In genomic region chr7:47535033-47535703, GRCh38 we compare ENCODE assay signal across 1 cellular context.
TF ChIP-seq lines count a peak whose summit lies in the region.

No MANE protein-coding gene starts in this region.

TF ChIP-seq in HepG2, 621 proteins besides CTCF, POLR2A, EP300 and RAD21 (continued from another document and continues in another):
- TF ChIP-seq ZBTB4 (CRISPR knock-in tag; IDR thresholded peaks at IDR 0.05; ENCODE audit: borderline replicate concordance) (no peak), MAF1 (CRISPR knock-in tag; IDR thresholded peaks at IDR 0.05; ENCODE audit: borderline replicate concordance) (no peak), CHD4 (IDR thresholded peaks at IDR 0.05; ENCODE audit: borderline replicate concordance, low read length) (no peak; the same call in 1 of the 2 replicates), GZF1 (CRISPR knock-in tag; IDR thresholded peaks at IDR 0.05) (no peak; the same call in 1 of the 2 replicates), ZBTB7B (CRISPR knock-in tag; IDR thresholded peaks at IDR 0.05) (peak; percentile 63; the same call in 1 of the 2 replicates), CREB3 (CRISPR knock-in tag; IDR thresholded peaks at IDR 0.05) (no peak), SRF (IDR thresholded peaks at IDR 0.05; ENCODE audit: low read depth, low read length) (no peak), STAG1 (CRISPR knock-in tag; IDR thresholded peaks at IDR 0.05) (no peak), KMT2A (CRISPR knock-in tag; IDR thresholded peaks at IDR 0.05) (no peak), ZNF383 (CRISPR knock-in tag; IDR thresholded peaks at IDR 0.05; ENCODE audit: borderline replicate concordance) (no peak), ZNF251 (CRISPR knock-in tag; IDR thresholded peaks at IDR 0.05) (no peak), LCORL (IDR thresholded peaks at IDR 0.05) (no peak), LCORL (CRISPR knock-in tag; IDR thresholded peaks at IDR 0.05) (peak; percentile 13; the same call in 1 of the 2 replicates), RFX3 (CRISPR knock-in tag; IDR thresholded peaks at IDR 0.05) (no peak), ZNF3 (CRISPR knock-in tag; IDR thresholded peaks at IDR 0.05) (no peak), TFE3 (CRISPR knock-in tag; IDR thresholded peaks at IDR 0.05) (no peak), ZNF749 (CRISPR knock-in tag; IDR thresholded peaks at IDR 0.05; ENCODE audit: borderline replicate concordance) (no peak; the same call in 1 of the 2 replicates), PRDM4 (CRISPR knock-in tag; IDR thresholded peaks at IDR 0.05; ENCODE audit: borderline replicate concordance) (no peak), ZNF12 (CRISPR knock-in tag; IDR thresholded peaks at IDR 0.05) (no peak), TFDP2 (CRISPR knock-in tag; IDR thresholded peaks at IDR 0.05) (no peak), ZNF557 (CRISPR knock-in tag; IDR thresholded peaks at IDR 0.05) (no peak), JUND (CRISPR knock-in tag; IDR thresholded peaks at IDR 0.05) (no peak), TAF15 (IDR thresholded peaks at IDR 0.05; ENCODE audit: low read depth, low read length, poor library complexity, severe bottlenecking) (no peak), MEIS1 (CRISPR knock-in tag; IDR thresholded peaks at IDR 0.05; ENCODE audit: borderline replicate concordance) (0 out of 2 replicates have a peak, but pooled peaks have one; percentile 33), ZFP82 (CRISPR knock-in tag; IDR thresholded peaks at IDR 0.05; ENCODE audit: borderline replicate concordance) (no peak), IRF1 (CRISPR knock-in tag; IDR thresholded peaks at IDR 0.05; ENCODE audit: low read depth) (no peak), ZBTB26 (CRISPR knock-in tag; IDR thresholded peaks at IDR 0.05; ENCODE audit: borderline replicate concordance) (no peak), KIAA2018 (CRISPR knock-in tag; IDR thresholded peaks at IDR 0.05; ENCODE audit: borderline replicate concordance) (no peak), ZNF136 (CRISPR knock-in tag; IDR thresholded peaks at IDR 0.05; ENCODE audit: low read depth) (no peak), ZNF44 (CRISPR knock-in tag; IDR thresholded peaks at IDR 0.05) (no peak), ZSCAN30 (CRISPR knock-in tag; IDR thresholded peaks at IDR 0.05) (no peak), SALL1 (CRISPR knock-in tag; IDR thresholded peaks at IDR 0.05) (peak; percentile 97), TCF7 (IDR thresholded peaks at IDR 0.05; ENCODE audit: low read depth) (no peak; the same call in 1 of the 2 replicates), ZNF883 (CRISPR knock-in tag; IDR thresholded peaks at IDR 0.05; ENCODE audit: not compliant biosample characterization) (no peak), ADNP (CRISPR knock-in tag; IDR thresholded peaks at IDR 0.05) (no peak), ZNF569 (CRISPR knock-in tag; IDR thresholded peaks at IDR 0.05; ENCODE audit: borderline replicate concordance) (no peak), ZNF18 (CRISPR knock-in tag; IDR thresholded peaks at IDR 0.05; ENCODE audit: insufficient replicate concordance) (peak; percentile 38), ZNF615 (CRISPR knock-in tag; IDR thresholded peaks at IDR 0.05; ENCODE audit: borderline replicate concordance) (no peak), HNRNPL (IDR thresholded peaks at IDR 0.05; ENCODE audit: low read depth, low read length) (no peak), NFYB (CRISPR knock-in tag; IDR thresholded peaks at IDR 0.05) (no peak)
